23 cellular contexts compared by ENCODE assay signal in the genomic region with DNA sequence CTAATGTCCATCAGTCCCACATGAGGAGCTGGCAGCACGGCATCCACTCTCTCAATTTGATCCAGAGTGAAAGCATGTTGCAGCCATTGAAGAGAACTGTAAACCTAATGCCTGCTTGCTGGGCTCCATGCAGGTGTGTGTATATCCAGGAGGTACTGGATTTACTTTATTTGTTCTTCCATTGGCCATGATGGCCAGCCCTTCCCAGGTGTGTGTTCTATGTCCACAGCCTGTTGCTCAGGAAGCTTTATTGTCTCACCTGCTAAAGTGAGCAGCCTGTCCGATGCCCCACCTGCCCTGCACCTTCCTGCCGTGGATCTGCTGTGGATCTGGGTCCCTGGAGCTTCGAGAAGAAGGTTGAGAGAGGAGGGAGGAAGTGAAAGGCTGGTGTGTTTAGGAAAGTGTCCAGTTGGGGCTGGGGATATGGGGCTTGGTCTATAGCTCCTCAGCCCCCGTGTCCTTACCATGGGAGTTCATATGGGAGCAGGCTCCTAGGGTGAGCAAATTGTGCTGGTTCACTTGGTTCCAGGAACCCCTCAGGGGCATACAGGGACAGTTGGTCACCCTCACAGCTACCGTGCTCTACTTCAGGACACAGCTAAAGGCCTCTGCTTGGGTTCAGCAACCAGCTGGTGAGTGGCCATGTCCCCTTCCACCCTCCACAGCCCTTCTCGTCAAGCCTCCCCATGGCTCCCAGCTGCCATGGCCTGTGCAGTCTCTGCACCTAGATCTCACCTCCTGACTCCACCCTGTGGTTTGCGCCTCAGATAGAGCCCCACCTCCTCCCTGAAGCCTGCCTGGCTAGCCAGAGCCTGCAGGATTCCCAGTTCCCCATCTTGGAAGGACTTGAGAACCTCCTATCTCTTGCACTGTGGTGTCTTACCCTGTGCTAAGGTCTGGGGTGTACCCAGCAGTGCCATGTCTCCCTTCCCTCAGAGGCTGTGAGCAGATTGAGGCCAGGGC. TPM values are rescaled to one million over a fixed set of nuclear protein-coding genes. Genes with fewer than 3 reads are reported as not detected.
"Had no signal": no experiment of that assay in that cellular context is flagged by ENCODE, and none has a peak within 500 bp of the region (broad histone marks: within the 10 kb centered on the region; RNA-seq: fewer than 3 reads in every experiment).

No MANE protein-coding gene starts in this region.

- H3K36me3 ChIP-seq: brain microvascular endothelial cell, gastrocnemius medialis, heart left ventricle, lower lobe of right lung, sigmoid colon, upper lobe of left lung had no signal

- H3K9me3 Mint-ChIP-seq: central memory CD8-positive, alpha-beta T cell had no signal

- H3K27ac Mint-ChIP-seq: activated CD8-positive, alpha-beta T cell treated with anti-CD3 and anti-CD28 coated beads, Interleukin-2, amount 10 ng/mL, durations not matched to agents 7 days and 5 days; activated naive CD8-positive, alpha-beta T cell; stimulated activated naive CD8-positive, alpha-beta T cell treated with anti-CD3 and anti-CD28 coated beads, Interleukin-15, amount 100 ng/mL, for 72 hours had no signal

- H3K4me1 ChIP-seq: gastrocnemius medialis, lower lobe of right lung, sigmoid colon, upper lobe of left lung had no signal

- H3K4me3 ChIP-seq: gastrocnemius medialis, heart left ventricle, lower lobe of right lung, sigmoid colon, spleen, upper lobe of left lung had no signal

- H3K27ac ChIP-seq: brain microvascular endothelial cell, epithelial cell of prostate, gastrocnemius medialis, heart left ventricle, lower lobe of right lung, sigmoid colon, upper lobe of left lung, VCaP had no signal

- DNase-seq: activated CD8-positive, alpha-beta memory T cell treated with anti-CD3 and anti-CD28 coated beads, Interleukin-2, amount 50 U/mL, for 4 hours; activated CD8-positive, alpha-beta T cell treated with anti-CD3 and anti-CD28 coated beads, Interleukin-2, amount 10 ng/mL, durations not matched to agents 7 days and 5 days; activated effector memory CD4-positive, alpha-beta T cell treated with anti-CD3 and anti-CD28 coated beads, Interleukin-2, amount 50 U/mL, for 16 hours; activated T-cell treated with anti-CD3 and anti-CD28 coated beads, Interleukin-2, amount 50 U/mL, for 48 hours; brain microvascular endothelial cell; cortex of kidney; effector CD8-positive, alpha-beta T cell; gastrocnemius medialis; heart left ventricle; lower lobe of right lung; sigmoid colon; spleen; stimulated activated naive CD8-positive, alpha-beta T cell treated with anti-CD3 and anti-CD28 coated beads, Interleukin-15, amount 100 ng/mL, for 72 hours; upper lobe of left lung had no signal

- H3K27me3 Mint-ChIP-seq: activated naive CD8-positive, alpha-beta T cell; central memory CD8-positive, alpha-beta T cell; stimulated activated naive CD8-positive, alpha-beta T cell treated with anti-CD3 and anti-CD28 coated beads, Interleukin-15, amount 100 ng/mL, for 72 hours had no signal

- ATAC-seq: activated CD8-positive, alpha-beta T cell treated with anti-CD3 and anti-CD28 coated beads, Interleukin-2, amount 10 ng/mL, durations not matched to agents 7 days and 5 days; gastrocnemius medialis; heart left ventricle; lower lobe of right lung; stimulated activated naive CD8-positive, alpha-beta T cell treated with anti-CD3 and anti-CD28 coated beads, Interleukin-15, amount 100 ng/mL, for 72 hours had no signal

- H3K9me3 ChIP-seq: gastrocnemius medialis had no signal

- H3K4me3 Mint-ChIP-seq: activated CD8-positive, alpha-beta T cell treated with anti-CD3 and anti-CD28 coated beads, Interleukin-2, amount 10 ng/mL, durations not matched to agents 7 days and 5 days; activated naive CD8-positive, alpha-beta T cell; central memory CD8-positive, alpha-beta T cell; stimulated activated naive CD8-positive, alpha-beta T cell treated with anti-CD3 and anti-CD28 coated beads, Interleukin-15, amount 100 ng/mL, for 72 hours had no signal

- H3K27me3 ChIP-seq: brain microvascular endothelial cell, gastrocnemius medialis, upper lobe of left lung had no signal

RNA-seq across cellular contexts. Expression of gene TREML2, which starts 12.7 kb away (rescaled TPM):
- total RNA-seq: osteoblast, pulmonary artery endothelial cell, sigmoid colon had no signal
- polyA plus RNA-seq: neural cell had no signal

RNA-seq across cellular contexts. Expression of gene TREM2, which starts 25.3 kb away (rescaled TPM):
- total RNA-seq: activated CD8-positive, alpha-beta T cell treated with anti-CD3 and anti-CD28 coated beads, Interleukin-2, amount 10 ng/mL, durations not matched to agents 7 days and 5 days; pulmonary artery endothelial cell; T-helper 1 cell treated with Interleukin-12 subunit alpha and Interleukin-12 subunit beta and Interleukin-4 antibody, amounts not matched to agents 30 ng/mL and 1 ng/mL, for 36 hours had no signal
- polyA plus RNA-seq: neural cell had no signal

RNA-seq across cellular contexts. Expression of gene TREML1, which starts 34.1 kb away (rescaled TPM):
- total RNA-seq: activated CD8-positive, alpha-beta T cell treated with anti-CD3 and anti-CD28 coated beads, Interleukin-2, amount 10 ng/mL, durations not matched to agents 7 days and 5 days; gastrocnemius medialis; osteoblast; pulmonary artery endothelial cell; T-helper 1 cell treated with Interleukin-12 subunit alpha and Interleukin-12 subunit beta and Interleukin-4 antibody, amounts not matched to agents 30 ng/mL and 1 ng/mL, for 36 hours; temporal lobe had no signal
- polyA plus RNA-seq: neural cell had no signal

RNA-seq across cellular contexts. Expression of gene TREML4, which starts 39.9 kb away (rescaled TPM):
- total RNA-seq: activated CD8-positive, alpha-beta T cell treated with anti-CD3 and anti-CD28 coated beads, Interleukin-2, amount 10 ng/mL, durations not matched to agents 7 days and 5 days; gastrocnemius medialis; heart left ventricle; lower lobe of right lung; osteoblast; pulmonary artery endothelial cell; sigmoid colon; T-helper 1 cell treated with Interleukin-12 subunit alpha and Interleukin-12 subunit beta and Interleukin-4 antibody, amounts not matched to agents 30 ng/mL and 1 ng/mL, for 36 hours; temporal lobe; upper lobe of left lung had no signal
- polyA plus RNA-seq: neural cell had no signal
